In the genomic region with DNA sequence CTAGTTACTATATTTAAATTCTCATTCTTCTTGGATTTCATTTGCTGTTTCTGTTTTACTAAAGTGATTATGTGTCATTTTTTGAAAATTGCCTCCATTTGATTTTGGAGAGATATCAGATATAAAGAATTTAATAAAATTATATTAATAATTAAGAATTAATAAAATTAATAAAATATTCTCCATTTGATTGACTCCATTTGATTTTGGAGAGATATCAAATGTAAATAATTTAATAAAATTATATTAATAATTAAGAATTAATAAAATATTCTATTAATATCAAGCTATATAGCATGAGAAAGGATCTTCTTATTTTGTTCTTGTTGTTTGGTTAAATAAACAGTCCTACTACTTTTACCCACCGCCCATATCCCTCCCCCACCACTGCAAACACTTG, we compare ENCODE assay signal across 32 cellular contexts.
"Had no signal": no experiment of that assay in that cellular context is flagged by ENCODE, and none has a peak within 500 bp of the region (broad histone marks: within the 10 kb centered on the region; RNA-seq: fewer than 3 reads in every experiment).

No MANE protein-coding gene starts in this region.

- H3K27me3 Mint-ChIP-seq: activated B cell treated with CpG ODN at 0.5 μM for 24 hours; activated CD4-positive, alpha-beta memory T cell treated with anti-CD3 and anti-CD28 coated beads for 36 hours; activated CD4-positive, alpha-beta T cell treated with anti-CD3 and anti-CD28 coated beads, Interleukin-2, amount 10 ng/mL, durations not matched to agents 24 days and 14 days; activated CD8-positive, alpha-beta memory T cell treated with anti-CD3 and anti-CD28 coated beads, Interleukin-2, amount 10 ng/mL, durations not matched to agents 7 days and 5 days; activated naive CD4-positive, alpha-beta T cell treated with anti-CD3 and anti-CD28 coated beads, Interleukin-2, amount 50 U/mL, for 24 hours; activated naive CD8-positive, alpha-beta T cell treated with anti-CD3 and anti-CD28 coated beads for 36 hours; activated naive CD8-positive, alpha-beta T cell treated with anti-CD3 and anti-CD28 coated beads, Interleukin-2, amount 50 U/mL, for 24 hours; dendritic cell treated with granulocyte-macrophage colony-stimulating factor and Interleukin-4, amounts not matched to agents 40 ng/mL and 50 ng/mL, for 4 days had no signal

- H3K9me3 Mint-ChIP-seq: activated B cell treated with CpG ODN at 0.5 μM for 24 hours; activated CD4-positive, alpha-beta memory T cell treated with anti-CD3 and anti-CD28 coated beads for 36 hours; activated CD4-positive, alpha-beta T cell treated with anti-CD3 and anti-CD28 coated beads, Interleukin-2, amount 10 ng/mL, durations not matched to agents 24 days and 14 days; activated naive CD4-positive, alpha-beta T cell treated with anti-CD3 and anti-CD28 coated beads for 36 hours; activated naive CD4-positive, alpha-beta T cell treated with anti-CD3 and anti-CD28 coated beads, Interleukin-2, amount 50 U/mL, for 24 hours; activated naive CD8-positive, alpha-beta T cell treated with anti-CD3 and anti-CD28 coated beads for 36 hours; activated naive CD8-positive, alpha-beta T cell treated with anti-CD3 and anti-CD28 coated beads, Interleukin-2, amount 50 U/mL, for 24 hours; activated T-helper 1 cell treated with anti-CD3 and anti-CD28 coated beads, Interleukin-12 subunit alpha, Interleukin-12 subunit beta, Interleukin-2, Interleukin-4 antibody, amounts not matched to agents 30 ng/mL and 10 ng/mL and 1 ng/mL, durations not matched to agents 14 hours and 24 hours and 36 hours; activated T-helper 2 cell treated with anti-CD3 and anti-CD28 coated beads, Interferon-gamma antibody, Interleukin-2, Interleukin-4, amounts not matched to agents 10 μg/mL and 5 μg/mL and 100 μg/mL, durations not matched to agents 14 hours and 24 hours and 36 hours; dendritic cell treated with granulocyte-macrophage colony-stimulating factor and Interleukin-4, amounts not matched to agents 40 ng/mL and 50 ng/mL, for 4 days; endodermal cell had no signal

- H3K4me3 ChIP-seq: adrenal gland, body of pancreas, colonic mucosa, dorsolateral prefrontal cortex, esophagus muscularis mucosa, gastroesophageal sphincter had no signal

- ATAC-seq: activated CD4-positive, CD25-positive, alpha-beta regulatory T cell treated with anti-CD3 and anti-CD28 coated beads, Interleukin-2, amount 50 U/mL, for 24 hours; activated CD8-positive, alpha-beta memory T cell treated with anti-CD3 and anti-CD28 coated beads, Interleukin-2, amount 10 ng/mL, durations not matched to agents 7 days and 5 days; activated CD8-positive, alpha-beta T cell treated with anti-CD3 and anti-CD28 coated beads, Interleukin-2, amount 10 ng/mL, durations not matched to agents 7 days and 5 days; activated naive CD8-positive, alpha-beta T cell treated with anti-CD3 and anti-CD28 coated beads, Interleukin-2, amount 50 U/mL, for 24 hours; body of pancreas; foreskin keratinocyte; gastroesophageal sphincter had no signal

- H3K36me3 Mint-ChIP-seq: activated CD4-positive, alpha-beta memory T cell treated with anti-CD3 and anti-CD28 coated beads for 36 hours; activated CD8-positive, alpha-beta memory T cell treated with anti-CD3 and anti-CD28 coated beads, Interleukin-2, amount 10 ng/mL, durations not matched to agents 7 days and 5 days; activated naive CD4-positive, alpha-beta T cell treated with anti-CD3 and anti-CD28 coated beads, Interleukin-2, amount 50 U/mL, for 24 hours; activated naive CD8-positive, alpha-beta T cell treated with anti-CD3 and anti-CD28 coated beads for 36 hours had no signal

- H3K4me3 Mint-ChIP-seq: activated B cell treated with CpG ODN at 0.5 μM for 24 hours; activated CD4-positive, alpha-beta memory T cell treated with anti-CD3 and anti-CD28 coated beads for 36 hours; activated CD4-positive, alpha-beta T cell treated with anti-CD3 and anti-CD28 coated beads, Interleukin-2, amount 10 ng/mL, durations not matched to agents 24 days and 14 days; activated CD8-positive, alpha-beta memory T cell treated with anti-CD3 and anti-CD28 coated beads, Interleukin-2, amount 10 ng/mL, durations not matched to agents 7 days and 5 days; activated CD8-positive, alpha-beta T cell treated with anti-CD3 and anti-CD28 coated beads, Interleukin-2, amount 10 ng/mL, durations not matched to agents 7 days and 5 days; activated naive CD4-positive, alpha-beta T cell treated with anti-CD3 and anti-CD28 coated beads for 36 hours; activated naive CD4-positive, alpha-beta T cell treated with anti-CD3 and anti-CD28 coated beads, Interleukin-2, amount 50 U/mL, for 24 hours; activated naive CD8-positive, alpha-beta T cell treated with anti-CD3 and anti-CD28 coated beads for 36 hours; activated naive CD8-positive, alpha-beta T cell treated with anti-CD3 and anti-CD28 coated beads, Interleukin-2, amount 50 U/mL, for 24 hours; activated T-helper 1 cell treated with anti-CD3 and anti-CD28 coated beads, Interleukin-12 subunit alpha, Interleukin-12 subunit beta, Interleukin-2, Interleukin-4 antibody, amounts not matched to agents 30 ng/mL and 10 ng/mL and 1 ng/mL, durations not matched to agents 14 hours and 24 hours and 36 hours; dendritic cell treated with granulocyte-macrophage colony-stimulating factor and Interleukin-4, amounts not matched to agents 40 ng/mL and 50 ng/mL, for 4 days; endodermal cell had no signal

- H3K36me3 ChIP-seq: adrenal gland, colonic mucosa had no signal

- H3K4me1 ChIP-seq: adrenal gland, body of pancreas, colonic mucosa, esophagus muscularis mucosa, foreskin keratinocyte, gastroesophageal sphincter had no signal

- H3K9me3 ChIP-seq: body of pancreas, colonic mucosa, esophagus muscularis mucosa, gastroesophageal sphincter had no signal

- H3K27me3 ChIP-seq: adrenal gland, body of pancreas, colonic mucosa, dorsolateral prefrontal cortex, esophagus muscularis mucosa, foreskin keratinocyte, gastroesophageal sphincter had no signal

- DNase-seq: activated B cell treated with CpG ODN at 0.5 μM for 24 hours; activated CD4-positive, alpha-beta memory T cell treated with anti-CD3 and anti-CD28 coated beads for 36 hours; activated CD4-positive, alpha-beta T cell treated with anti-CD3 and anti-CD28 coated beads, Interleukin-2, amount 10 ng/mL, durations not matched to agents 24 days and 14 days; activated CD8-positive, alpha-beta memory T cell treated with anti-CD3 and anti-CD28 coated beads, Interleukin-2, amount 10 ng/mL, durations not matched to agents 7 days and 5 days; activated CD8-positive, alpha-beta memory T cell treated with anti-CD3 and anti-CD28 coated beads, Interleukin-2, amount 50 U/mL, for 4 hours; activated CD8-positive, alpha-beta T cell treated with anti-CD3 and anti-CD28 coated beads, Interleukin-2, amount 10 ng/mL, durations not matched to agents 7 days and 5 days; activated effector memory CD4-positive, alpha-beta T cell treated with anti-CD3 and anti-CD28 coated beads, Interleukin-2, amount 50 U/mL, for 16 hours; activated naive CD4-positive, alpha-beta T cell treated with anti-CD3 and anti-CD28 coated beads for 36 hours; activated naive CD8-positive, alpha-beta T cell treated with anti-CD3 and anti-CD28 coated beads for 36 hours; activated naive CD8-positive, alpha-beta T cell treated with anti-CD3 and anti-CD28 coated beads, Interleukin-2, amount 50 U/mL, for 24 hours; activated T-cell treated with anti-CD3 and anti-CD28 coated beads, Interleukin-2, amount 50 U/mL, for 1 hour; activated T-cell treated with anti-CD3 and anti-CD28 coated beads, Interleukin-2, amount 50 U/mL, for 48 hours; adrenal gland; amygdala; aorta; body of pancreas; caudate nucleus; colonic mucosa; dorsolateral prefrontal cortex; effector memory CD4-positive, alpha-beta T cell; endodermal cell; erythroblast; foreskin keratinocyte; T-helper 2 cell had no signal

- H3K27ac ChIP-seq: adrenal gland, body of pancreas, colonic mucosa, dorsolateral prefrontal cortex, esophagus muscularis mucosa, foreskin keratinocyte, gastroesophageal sphincter, VCaP had no signal

- H3K4me1 Mint-ChIP-seq: activated B cell treated with CpG ODN at 0.5 μM for 24 hours; activated CD4-positive, alpha-beta T cell treated with anti-CD3 and anti-CD28 coated beads, Interleukin-2, amount 10 ng/mL, durations not matched to agents 24 days and 14 days; activated CD8-positive, alpha-beta memory T cell treated with anti-CD3 and anti-CD28 coated beads, Interleukin-2, amount 10 ng/mL, durations not matched to agents 7 days and 5 days; activated naive CD4-positive, alpha-beta T cell treated with anti-CD3 and anti-CD28 coated beads, Interleukin-2, amount 50 U/mL, for 24 hours; activated naive CD8-positive, alpha-beta T cell treated with anti-CD3 and anti-CD28 coated beads for 36 hours; activated naive CD8-positive, alpha-beta T cell treated with anti-CD3 and anti-CD28 coated beads, Interleukin-2, amount 50 U/mL, for 24 hours; endodermal cell had no signal

- H3K27ac Mint-ChIP-seq: activated B cell treated with CpG ODN at 0.5 μM for 24 hours; activated CD4-positive, alpha-beta memory T cell treated with anti-CD3 and anti-CD28 coated beads for 36 hours; activated CD4-positive, alpha-beta T cell treated with anti-CD3 and anti-CD28 coated beads, Interleukin-2, amount 10 ng/mL, durations not matched to agents 24 days and 14 days; activated CD8-positive, alpha-beta memory T cell treated with anti-CD3 and anti-CD28 coated beads, Interleukin-2, amount 10 ng/mL, durations not matched to agents 7 days and 5 days; activated CD8-positive, alpha-beta T cell treated with anti-CD3 and anti-CD28 coated beads, Interleukin-2, amount 10 ng/mL, durations not matched to agents 7 days and 5 days; activated naive CD4-positive, alpha-beta T cell treated with anti-CD3 and anti-CD28 coated beads for 36 hours; activated naive CD4-positive, alpha-beta T cell treated with anti-CD3 and anti-CD28 coated beads, Interleukin-2, amount 50 U/mL, for 24 hours; activated naive CD8-positive, alpha-beta T cell treated with anti-CD3 and anti-CD28 coated beads for 36 hours; activated naive CD8-positive, alpha-beta T cell treated with anti-CD3 and anti-CD28 coated beads, Interleukin-2, amount 50 U/mL, for 24 hours; activated T-helper 1 cell treated with anti-CD3 and anti-CD28 coated beads, Interleukin-12 subunit alpha, Interleukin-12 subunit beta, Interleukin-2, Interleukin-4 antibody, amounts not matched to agents 30 ng/mL and 10 ng/mL and 1 ng/mL, durations not matched to agents 14 hours and 24 hours and 36 hours; activated T-helper 2 cell treated with anti-CD3 and anti-CD28 coated beads, Interferon-gamma antibody, Interleukin-2, Interleukin-4, amounts not matched to agents 10 μg/mL and 5 μg/mL and 100 μg/mL, durations not matched to agents 14 hours and 24 hours and 36 hours; dendritic cell treated with granulocyte-macrophage colony-stimulating factor and Interleukin-4, amounts not matched to agents 40 ng/mL and 50 ng/mL, for 4 days; endodermal cell had no signal
